In the genomic region with DNA sequence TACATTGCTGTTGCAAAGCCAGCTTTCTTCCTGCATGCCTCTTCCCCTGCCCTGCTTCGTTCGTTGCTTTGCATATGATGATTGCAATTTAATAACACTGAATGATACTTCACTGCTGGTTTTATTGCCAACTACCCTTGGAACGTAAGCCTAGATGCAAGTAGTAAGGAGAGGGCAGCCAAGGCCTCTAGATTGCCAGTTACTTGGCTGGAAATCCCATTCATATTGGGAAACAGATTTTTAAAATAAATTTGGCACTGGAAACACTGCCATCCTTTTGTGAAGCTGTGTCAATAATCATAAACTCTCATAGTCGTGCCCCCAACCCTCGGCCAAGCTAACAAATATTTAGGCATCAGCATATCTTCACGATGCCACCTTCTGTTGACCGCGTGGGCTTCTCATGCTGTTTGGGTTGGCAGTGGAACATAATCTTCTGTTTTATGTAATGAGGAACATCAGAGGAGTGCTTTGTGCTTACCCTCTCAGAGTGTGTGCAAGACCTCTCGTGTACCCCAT, we compare ENCODE assay signal across 11 cellular contexts.
A peak's percentile ranks its signal among the peaks of the same experiment; 100 is the strongest.
DNase-seq lines count a peak whose midpoint lies in the region; ATAC-seq, FAIRE-seq and TF ChIP-seq lines count a peak whose summit lies in the region.
"Had no signal": no experiment of that assay in that cellular context is flagged by ENCODE, and none has a peak within 500 bp of the region (broad histone marks: within the 10 kb centered on the region; RNA-seq: fewer than 3 reads in every experiment).

No MANE protein-coding gene starts in this region.

- ATAC-seq in thoracic aorta (ENCODE audit: insufficient number of reproducible peaks, low FRiP score, low read depth) (no peak), HG02884 (IDR thresholded peaks at IDR 0.05; ENCODE audit: unreplicated experiment) (no peak)

- no peaks in the 10 kb centered on the region for H3K36me3 ChIP-seq in thoracic aorta

- H3K27me3 ChIP-seq in layer of hippocampus (ENCODE audit: control insufficient read depth, insufficient read depth, low read length) (no peaks in the 10 kb centered on the region), thoracic aorta (replicated peaks; ENCODE audit: insufficient read depth) (no peaks in the 10 kb centered on the region)
- H3K27me3 ChIP-seq: testis had no signal

- DNase-seq in NCI-H1105 treated with DMSO at 0.1 percent for 48 hours (lab: John Stamatoyannopoulos, UW) (peak; percentile 37), NCI-H1105 (lab: John Stamatoyannopoulos, UW) (no peak), thoracic aorta (ENCODE audit: low spot score) (no peak), NOMO-1 treated with dmso at 0.1 percent for 144 hours (lab: John Stamatoyannopoulos, UW; ENCODE audit: unreplicated experiment) (no peak), RCC 7860 (ENCODE audit: low spot score) (no peak)
- DNase-seq: OCI-M1 had no signal

- H3K9me3 ChIP-seq in thoracic aorta, result no peaks in the 10 kb centered on the region
- H3K9me3 ChIP-seq: testis had no signal

- FAIRE-seq in RCC 7860 (lab: Jason Lieb, UNC), result no peak
- FAIRE-seq: GM19239 had no signal

- no peak for TF ChIP-seq CTCF in thoracic aorta (IDR thresholded peaks at IDR 0.05)

- peak overlapping the region; percentile 36 for H3K4me3 ChIP-seq in thoracic aorta
- H3K4me3 ChIP-seq: testis had no signal

- H3K27ac ChIP-seq in angular gyrus (ENCODE audit: low read depth, low read length) (peak overlapping the region; percentile 32), layer of hippocampus (ENCODE audit: low read depth, low read length) (peak overlapping the region; percentile 4), thoracic aorta (no peak overlapping the region)

- H3K4me1 ChIP-seq in thoracic aorta (ENCODE audit: control insufficient read depth in 1 of 2, low read depth in 2 of 2), result peaks cover 4 to 24% of the 10 kb centered on the region in 2 donors
- H3K4me1 ChIP-seq: testis had no signal

Comparison
In these comparisons a context has a peak if more than half of its experiments do, and no peak if none do; other contexts are left out.
1. H3K27ac ChIP-seq: peak in angular gyrus (single experiment) and layer of hippocampus (single experiment); none in thoracic aorta (0 of 2).